In the genomic region with DNA sequence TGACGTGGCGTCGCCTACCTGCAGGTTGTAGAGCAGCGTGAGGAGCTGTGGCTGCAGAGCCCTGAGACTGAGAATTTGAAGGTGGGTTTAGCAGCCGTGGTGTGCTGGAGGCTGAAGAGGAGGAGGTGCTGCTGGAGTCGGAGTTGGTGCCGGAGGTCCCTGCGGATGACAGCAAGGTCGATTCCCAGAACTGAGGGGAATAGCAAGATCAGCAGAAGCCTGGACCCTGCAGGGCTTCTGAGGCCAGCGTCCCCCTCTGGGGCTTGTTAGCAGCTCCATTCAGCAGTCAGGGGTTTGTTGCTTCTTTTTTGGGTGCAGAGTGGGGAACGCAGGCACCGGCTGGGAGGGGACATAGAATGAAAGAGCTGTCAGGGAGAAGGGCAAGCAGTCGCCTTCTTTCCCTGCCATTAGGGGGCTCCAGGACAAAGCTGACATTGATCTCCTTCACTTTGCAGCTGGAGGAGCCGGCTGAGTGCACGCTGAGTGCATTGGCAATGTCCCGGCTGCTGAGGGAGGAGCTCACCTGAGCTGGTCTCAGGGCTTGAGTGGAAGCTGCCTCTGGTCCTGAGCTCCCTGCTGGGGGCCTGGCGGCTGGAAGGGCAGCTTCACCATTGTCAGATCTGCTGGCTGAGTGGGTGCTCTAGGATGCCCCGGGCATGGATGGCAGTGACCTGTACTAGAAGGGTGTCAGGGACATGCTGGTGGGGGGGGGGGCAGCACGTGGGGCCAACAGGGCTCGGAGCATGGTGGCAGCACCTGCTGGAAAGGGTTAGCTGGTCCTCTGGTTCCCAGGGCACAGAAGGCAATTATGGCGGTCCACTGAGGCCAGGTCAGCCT, we compare ENCODE assay signal across 10 cellular contexts.
DNase-seq lines count a peak whose midpoint lies in the region; ATAC-seq and TF ChIP-seq lines count a peak whose summit lies in the region.
"Had no signal": no experiment of that assay in that cellular context is flagged by ENCODE, and none has a peak within 500 bp of the region (broad histone marks: within the 10 kb centered on the region; RNA-seq: fewer than 3 reads in every experiment).

No MANE protein-coding gene starts in this region.

- peak; percentile 45 for TF ChIP-seq CTCF in brain microvascular endothelial cell (IDR thresholded peaks at IDR 0.05; ENCODE audit: low read depth, low read length, missing control alignments)

- no peak overlapping the region for H3K4me3 Mint-ChIP-seq in T-helper 2 cell treated with Interferon-gamma antibody and Interleukin-4, amounts not matched to agents 5 μg/mL and 100 μg/mL, for 36 hours
- H3K4me3 Mint-ChIP-seq: brain had no signal

- in situ Hi-C loops in brain microvascular endothelial cell (cut with HindIII; ENCODE audit: low pct_ligation_motif_present, low sequenced_read_pairs): no loop called here

- H3K27ac ChIP-seq in brain microvascular endothelial cell: no peak overlapping the region
- H3K27ac ChIP-seq: KMS-11 had no signal

- H3K4me3 ChIP-seq in brain microvascular endothelial cell (ENCODE audit: low read depth, low read length): no peak overlapping the region

- ATAC-seq in HG03442 (IDR thresholded peaks at IDR 0.05; ENCODE audit: unreplicated experiment) (no peak), HG02642 (IDR thresholded peaks at IDR 0.05; ENCODE audit: poor library complexity, unreplicated experiment) (no peak)

- H3K27me3 ChIP-seq in brain microvascular endothelial cell (replicated peaks): peaks cover 8% of the 10 kb centered on the region

- DNase-seq in NCI-H1417 (lab: John Stamatoyannopoulos, UW) (peak; percentile 16 to 65 (median 25)), NCI-H1417 treated with DMSO at 0.1 percent for 48 hours (lab: John Stamatoyannopoulos, UW) (no peak), NCI-H1092 (lab: John Stamatoyannopoulos, UW) (peak; percentile 15), brain microvascular endothelial cell (no peak), pons (ENCODE audit: low spot score) (peak; percentile 21)
- no peak for DNase-seq in T-helper 2 cell treated with Interferon-gamma antibody and Interleukin-4, amounts not matched to agents 5 μg/mL and 100 μg/mL, for 36 hours (ENCODE audit: low spot score)

- no peak overlapping the region for H3K27ac Mint-ChIP-seq in T-helper 2 cell treated with Interferon-gamma antibody and Interleukin-4, amounts not matched to agents 5 μg/mL and 100 μg/mL, for 36 hours
- H3K27ac Mint-ChIP-seq: brain had no signal

- H3K9me3 Mint-ChIP-seq in T-helper 2 cell treated with Interferon-gamma antibody and Interleukin-4, amounts not matched to agents 5 μg/mL and 100 μg/mL, for 36 hours: no peaks in the 10 kb centered on the region

- peaks cover 29% of the 10 kb centered on the region for H3K27me3 Mint-ChIP-seq in T-helper 2 cell treated with Interferon-gamma antibody and Interleukin-4, amounts not matched to agents 5 μg/mL and 100 μg/mL, for 36 hours (ENCODE audit: low read depth)

- no peaks in the 10 kb centered on the region for H3K36me3 ChIP-seq in brain microvascular endothelial cell (replicated peaks)

- peaks cover 13% of the 10 kb centered on the region for H3K4me1 Mint-ChIP-seq in T-helper 2 cell treated with Interferon-gamma antibody and Interleukin-4, amounts not matched to agents 5 μg/mL and 100 μg/mL, for 36 hours (ENCODE audit: low read depth)

- H3K36me3 Mint-ChIP-seq in T-helper 2 cell treated with Interferon-gamma antibody and Interleukin-4, amounts not matched to agents 5 μg/mL and 100 μg/mL, for 36 hours (ENCODE audit: low read depth): no peaks in the 10 kb centered on the region
- H3K36me3 Mint-ChIP-seq: brain had no signal

Comparison
In these comparisons a context has a peak if more than half of its experiments do, and no peak if none do; other contexts are left out.
1. DNase-seq: peak in NCI-H1417 (3 of 3), NCI-H1092 (single experiment) and pons (single experiment); none in NCI-H1417 treated with DMSO at 0.1 percent for 48 hours (single experiment), brain microvascular endothelial cell (single experiment) and T-helper 2 cell treated with Interferon-gamma antibody and Interleukin-4, amounts not matched to agents 5 μg/mL and 100 μg/mL, for 36 hours (single experiment).